Comparison of ENCODE assay signal across 8 cellular contexts in the genomic region with DNA sequence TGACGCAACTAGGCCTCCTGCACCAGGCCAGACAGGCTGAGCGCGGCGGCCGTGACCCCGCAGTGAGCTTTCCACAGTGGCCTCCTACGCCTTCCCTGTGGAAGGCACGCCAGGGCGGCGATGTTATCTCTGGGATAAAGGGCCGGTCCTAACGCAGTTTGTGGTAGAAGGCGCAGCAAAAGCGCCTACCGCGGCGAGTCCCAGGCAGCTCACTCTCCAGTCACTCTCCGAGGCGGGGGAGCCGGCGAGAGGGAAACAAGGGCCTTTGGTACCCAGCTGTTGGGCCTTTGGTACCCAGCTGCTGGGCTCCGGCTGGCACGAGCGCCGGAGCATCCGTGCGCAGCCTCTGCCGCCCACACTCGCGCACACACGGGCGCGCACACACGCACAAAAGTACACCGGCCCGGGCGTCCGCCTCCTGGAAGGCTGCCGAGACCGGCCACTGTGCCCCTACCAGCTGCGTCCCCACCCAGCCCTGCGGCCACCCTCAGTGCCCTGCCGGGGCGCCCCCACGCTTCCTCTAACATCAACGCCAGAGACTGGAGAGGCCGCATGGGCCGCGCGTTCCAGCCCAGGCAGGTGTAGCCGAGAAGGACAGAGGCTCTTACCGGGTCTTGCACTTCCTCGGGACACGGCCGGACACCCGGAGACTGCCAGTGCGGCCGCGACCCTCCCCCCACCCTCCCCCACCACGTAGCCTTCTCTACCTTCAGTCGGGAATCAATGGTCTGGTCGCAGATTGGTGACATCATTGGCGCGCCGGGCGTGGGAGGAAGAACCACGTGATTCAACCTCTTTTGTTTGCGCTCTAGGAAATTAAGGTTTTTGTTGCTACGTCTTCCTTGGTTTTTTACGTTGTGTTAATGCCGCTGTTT.
DNase-seq lines count a peak whose midpoint lies in the region; ATAC-seq, FAIRE-seq and TF ChIP-seq lines count a peak whose summit lies in the region.

No MANE protein-coding gene starts in this region.

- TF ChIP-seq CTCF in AG09309 (IDR thresholded peaks at IDR 0.05; ENCODE audit: control insufficient read depth, insufficient read depth, low read depth, low read length, missing control alignments): no peak

- no peaks in the 10 kb centered on the region for H3K9me3 Mint-ChIP-seq in effector memory CD8-positive, alpha-beta T cell
- peaks cover 5% of the 10 kb centered on the region for H3K9me3 Mint-ChIP-seq in memory B cell

- peak; percentile 71 for ATAC-seq in effector memory CD8-positive, alpha-beta T cell (replicated peaks)
- ATAC-seq in memory B cell (ENCODE audit: low read depth): peak; percentile 77

- H3K4me3 ChIP-seq in AG09309 (ENCODE audit: control insufficient read depth, low read depth, low read length): peak overlapping the region; percentile 91

- peak overlapping the region; percentile 95 to 97 for H3K27ac Mint-ChIP-seq in effector memory CD8-positive, alpha-beta T cell
- peak overlapping the region; percentile 100 for H3K27ac Mint-ChIP-seq in memory B cell

- peak overlapping the region; percentile 85 to 88 for H3K4me3 Mint-ChIP-seq in effector memory CD8-positive, alpha-beta T cell
- peak overlapping the region; percentile 92 for H3K4me3 Mint-ChIP-seq in memory B cell

- peaks cover 9 to 16% of the 10 kb centered on the region in 2 donors for H3K27me3 Mint-ChIP-seq in effector memory CD8-positive, alpha-beta T cell
- no peaks in the 10 kb centered on the region for H3K27me3 Mint-ChIP-seq in memory B cell

- no peak for FAIRE-seq in HTR-8/SVneo (lab: Jason Lieb, UNC)

- H3K4me1 Mint-ChIP-seq in effector memory CD8-positive, alpha-beta T cell (ENCODE audit: low read depth in 2 of 2): peaks cover 15 to 17% of the 10 kb centered on the region in 2 donors
- peaks cover 18% of the 10 kb centered on the region for H3K4me1 Mint-ChIP-seq in memory B cell

- peaks cover 25% of the 10 kb centered on the region for H3K36me3 Mint-ChIP-seq in effector memory CD8-positive, alpha-beta T cell (ENCODE audit: insufficient read depth)
- peaks cover 12% of the 10 kb centered on the region for H3K36me3 Mint-ChIP-seq in memory B cell

- DNase-seq in AG09309 (ENCODE audit: low read depth) (peak; percentile 46), GM19238 (ENCODE audit: insufficient read length, low spot score) (peak; percentile 60), HTR-8/SVneo (ENCODE audit: insufficient read length, low spot score) (peak; percentile 74), NOMO-1 treated with DMSO at 0.1 percent for 48 hours (lab: John Stamatoyannopoulos, UW; ENCODE audit: unreplicated experiment) (peak; percentile 82), memory B cell (ENCODE audit: low spot score in 2 of 2) (peak; percentile 82 to 90)
- DNase-seq in activated CD8-positive, alpha-beta memory T cell treated with anti-CD3 and anti-CD28 coated beads for 48 hours (ENCODE audit: low read depth in 2 of 3, low spot score in 2 of 3): peak; percentile 75 to 96 (median 95)
- peak; percentile 86 to 90 (median 89) for DNase-seq in effector memory CD8-positive, alpha-beta T cell
- peak; percentile 84 to 93 (median 89) for DNase-seq in stimulated activated CD4-positive, alpha-beta T cell treated with anti-CD3 and anti-CD28 coated beads, TNF-alpha, amount 100 ng/mL, for 4 hours (ENCODE audit: low read depth in 3 of 3)

Comparison
In these comparisons a context has a peak if more than half of its experiments do, and no peak if none do; other contexts are left out.
1. Peak in every context shown above with its lines: DNase-seq, ATAC-seq and H3K4me3 ChIP-seq.